8 cellular contexts compared by ENCODE assay signal in genomic region chr17:38749222-38750043, GRCh38. TPM values are rescaled to one million over a fixed set of nuclear protein-coding genes. Genes with fewer than 3 reads are reported as not detected.
DNase-seq lines count a peak whose midpoint lies in the region; ATAC-seq and TF ChIP-seq lines count a peak whose summit lies in the region.

No MANE protein-coding gene starts in this region.

- peak overlapping the region in 57 of 59 donors; percentile 63 to 96 (median 88) for H3K27ac ChIP-seq in dorsolateral prefrontal cortex
- peak overlapping the region; percentile 89 for H3K27ac ChIP-seq in lower lobe of right lung
- H3K27ac ChIP-seq in tibial artery, result peak overlapping the region; percentile 91 to 96

- TF ChIP-seq CTCF in dorsolateral prefrontal cortex (IDR thresholded peaks at IDR 0.05 in 54 of 56, conservative IDR thresholded peaks at IDR 0.05 in 2 of 56; ENCODE audit: low read depth in 1 of 56, partially characterized antibody in 56 of 56), result peak in 3 of 56 donors; percentile 3 to 6 (median 4)
- peak; percentile 16 for TF ChIP-seq CTCF in lower lobe of right lung (IDR thresholded peaks at IDR 0.05)
- no peak for TF ChIP-seq CTCF in tibial artery (IDR thresholded peaks at IDR 0.05)

- intact Hi-C loops in dorsolateral prefrontal cortex (cut with DNase I), result loop anchor here in 1 of 2 donors (5.0 to 10.0 kb wide), 3 partner anchors 42 to 403 kb away; partner anchors contain the start of genes MLLT6, PLXDC1 and RPL23
- intact Hi-C loops in lower lobe of right lung (cut with DNase I), result no loop called here
- intact Hi-C loops in tibial artery (cut with DNase I; ENCODE audit: low total_unique reads), result loop anchor here (5.0 kb wide), 1 partner anchor 48 kb away; the partner anchor contains the start of gene PIP4K2B

- H3K4me1 ChIP-seq in lower lobe of right lung (peaks cover 68% of the 10 kb centered on the region), tibial artery (peaks cover 0 to 67% (median 49%) of the 10 kb centered on the region in 4 donors)

- no peaks in the 10 kb centered on the region for H3K27me3 ChIP-seq in dorsolateral prefrontal cortex
- peaks cover 7% of the 10 kb centered on the region for H3K27me3 ChIP-seq in lower lobe of right lung (ENCODE audit: low read depth)
- no peaks in the 10 kb centered on the region for H3K27me3 ChIP-seq in tibial artery

- H3K36me3 ChIP-seq in lower lobe of right lung (peaks cover 7% of the 10 kb centered on the region), tibial artery (peaks cover 0 to 3% (median 0%) of the 10 kb centered on the region in 3 donors)

- H3K9me3 ChIP-seq in lower lobe of right lung (no peaks in the 10 kb centered on the region), tibial artery (no peaks in the 10 kb centered on the region)

- ATAC-seq in lower lobe of right lung, result peak; percentile 40 to 48

- H3K4me3 ChIP-seq in dorsolateral prefrontal cortex, result peak overlapping the region; percentile 47 to 100 (median 96)
- peak overlapping the region; percentile 95 for H3K4me3 ChIP-seq in lower lobe of right lung
- H3K4me3 ChIP-seq in tibial artery, result peak overlapping the region; percentile 70 to 88

- DNase-seq in COR-L47 (lab: John Stamatoyannopoulos, UW) (peak; percentile 67), HT-29 (ENCODE audit: low spot score) (peak; percentile 93), SHP77 (lab: John Stamatoyannopoulos, UW) (peak; percentile 78 to 83), dorsolateral prefrontal cortex (peak in 4 of 10 donors; percentile 58 to 73 (median 68)), lower lobe of right lung (peak; percentile 92), tibial artery (peak; percentile 92)
- no peak for DNase-seq in activated CD4-positive, alpha-beta T cell treated with anti-CD3 and anti-CD28 coated beads, Interleukin-2, amount 50 U/mL, for 1 hour
- DNase-seq in stimulated activated naive CD4-positive, alpha-beta T cell treated with Interleukin-2 at 50 U/mL for 16 hours (lab: John Stamatoyannopoulos, UW), result no peak

RNA-seq across cellular contexts. Expression of gene PCGF2, which starts 1.3 kb away (rescaled TPM):
- 8.7 and 18.9 TPM in 2 replicates for total RNA-seq in HT-29 (2014; rRNA removed; shearing (Covaris generic))
- total RNA-seq in dorsolateral prefrontal cortex (10 to 100 TPM; 13.0 to 46.2 (median 27.2) TPM), lower lobe of right lung (53.5 TPM)

RNA-seq across cellular contexts. Expression of gene PSMB3, which starts 3.1 kb away (rescaled TPM):
- total RNA-seq in HT-29 (2014; rRNA removed; shearing (Covaris generic)), result 828 and 837 TPM in 2 replicates
- total RNA-seq in dorsolateral prefrontal cortex, result 100 to 1,000 TPM in 80 of 120 experiments, 10 to 100 TPM in 40; 55.5 to 145 (median 107) TPM
- total RNA-seq in lower lobe of right lung, result 128 TPM

RNA-seq across cellular contexts. Expression of gene CISD3, which starts 19.3 kb away (rescaled TPM):
- total RNA-seq in HT-29 (2014; rRNA removed; shearing (Covaris generic)), result 54.0 and 100 TPM in 2 replicates
- total RNA-seq in dorsolateral prefrontal cortex (10 to 100 TPM; 15.5 to 38.5 (median 25.9) TPM), lower lobe of right lung (31.3 TPM)

RNA-seq across cellular contexts. Expression of gene MLLT6, which starts 44.4 kb away (rescaled TPM):
- 219 and 252 TPM in 2 replicates for total RNA-seq in HT-29 (2014; rRNA removed; shearing (Covaris generic))
- total RNA-seq in dorsolateral prefrontal cortex (100 to 1,000 TPM; 118 to 242 (median 168) TPM), lower lobe of right lung (135 TPM)

RNA-seq across cellular contexts. Expression of gene PIP4K2B, which starts 49.9 kb away (rescaled TPM):
- total RNA-seq in HT-29 (2014; rRNA removed; shearing (Covaris generic)), result 39.6 and 62.1 TPM in 2 replicates
- 100 to 1,000 TPM; 106 to 220 (median 167) TPM for total RNA-seq in dorsolateral prefrontal cortex
- 44.8 TPM for total RNA-seq in lower lobe of right lung

Comparison
In these comparisons a context has a peak if more than half of its experiments do, and no peak if none do; other contexts are left out.
1. DNase-seq: peak in COR-L47 (single experiment), HT-29 (single experiment), SHP77 (2 of 2), lower lobe of right lung (single experiment) and tibial artery (2 of 2); none in activated CD4-positive, alpha-beta T cell treated with anti-CD3 and anti-CD28 coated beads, Interleukin-2, amount 50 U/mL, for 1 hour (single experiment) and stimulated activated naive CD4-positive, alpha-beta T cell treated with Interleukin-2 at 50 U/mL for 16 hours (single experiment).
2. Peak in every context shown above with its lines, with median percentiles within 50 percentile points of each other: H3K27ac ChIP-seq and H3K4me3 ChIP-seq.